2 cellular contexts compared by ENCODE assay signal in the genomic region with DNA sequence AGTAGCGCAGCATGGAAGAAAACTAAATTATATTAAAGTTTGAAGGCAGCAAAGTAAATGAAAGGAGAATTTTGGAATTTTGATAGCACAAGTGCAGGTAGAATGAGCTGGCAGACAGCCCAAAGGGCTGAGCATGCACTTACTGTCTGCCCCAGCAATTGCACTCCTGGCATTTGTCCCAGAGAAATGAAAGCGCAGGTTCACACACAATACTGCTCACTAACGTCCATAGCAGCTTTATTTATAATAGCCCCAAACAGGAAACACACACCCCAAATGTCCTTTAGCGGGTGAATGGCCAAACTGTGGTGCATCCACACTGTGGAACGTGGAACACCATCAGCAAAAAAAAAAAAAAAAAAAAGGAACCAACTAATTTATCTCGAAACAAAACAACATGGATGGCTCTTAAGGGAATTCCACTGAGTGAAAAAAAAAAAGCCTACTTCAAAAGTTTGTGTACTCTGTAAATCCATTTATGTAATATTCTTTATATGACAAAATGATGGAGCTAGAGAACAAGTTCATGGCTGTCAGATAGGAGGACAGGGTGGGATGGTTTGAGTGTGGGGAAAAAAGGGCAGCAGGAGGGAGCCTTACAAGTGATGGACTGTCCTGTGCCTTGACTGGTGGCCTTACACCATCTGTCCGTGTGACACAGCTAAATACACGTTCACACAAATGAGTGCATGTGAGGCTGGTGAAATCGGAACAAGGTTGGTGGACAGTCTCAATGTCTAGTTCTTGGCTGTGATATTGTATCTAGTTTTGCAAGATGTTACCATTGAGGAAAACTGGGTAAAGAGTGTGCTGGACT.
TF ChIP-seq lines count a peak whose summit lies in the region.

No MANE protein-coding gene starts in this region.

TF ChIP-seq in SK-N-SH treated with all-trans-retinoic acid at 6 μM for 48 hours, 23 proteins besides CTCF, POLR2A, EP300 and RAD21 (continued from another document):
- TF ChIP-seq, protein P1, sequence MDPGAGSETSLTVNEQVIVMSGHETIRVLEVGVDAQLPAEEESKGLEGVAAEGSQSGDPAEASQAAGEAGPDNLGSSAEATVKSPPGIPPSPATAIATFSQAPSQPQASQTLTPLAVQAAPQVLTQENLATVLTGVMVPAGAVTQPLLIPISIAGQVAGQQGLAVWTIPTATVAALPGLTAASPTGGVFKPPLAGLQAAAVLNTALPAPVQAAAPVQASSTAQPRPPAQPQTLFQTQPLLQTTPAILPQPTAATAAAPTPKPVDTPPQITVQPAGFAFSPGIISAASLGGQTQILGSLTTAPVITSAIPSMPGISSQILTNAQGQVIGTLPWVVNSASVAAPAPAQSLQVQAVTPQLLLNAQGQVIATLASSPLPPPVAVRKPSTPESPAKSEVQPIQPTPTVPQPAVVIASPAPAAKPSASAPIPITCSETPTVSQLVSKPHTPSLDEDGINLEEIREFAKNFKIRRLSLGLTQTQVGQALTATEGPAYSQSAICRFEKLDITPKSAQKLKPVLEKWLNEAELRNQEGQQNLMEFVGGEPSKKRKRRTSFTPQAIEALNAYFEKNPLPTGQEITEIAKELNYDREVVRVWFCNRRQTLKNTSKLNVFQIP (CRISPR knock-in tag; IDR thresholded peaks at IDR 0.05; ENCODE audit: borderline replicate concordance, low read depth) = no peak
- TF ChIP-seq CSDC2 (CRISPR knock-in tag; IDR thresholded peaks at IDR 0.05) = no peak
- no peak for TF ChIP-seq TOX (CRISPR knock-in tag; IDR thresholded peaks at IDR 0.05; ENCODE audit: borderline replicate concordance)
- TF ChIP-seq BACH2 (CRISPR knock-in tag; IDR thresholded peaks at IDR 0.05; ENCODE audit: borderline replicate concordance) = no peak
TF ChIP-seq in SK-N-SH treated with all-trans-retinoic acid at 6 μM for 48 hours: peak in this region for 1.

TF ChIP-seq in SK-N-SH, 30 proteins besides CTCF, POLR2A, EP300 and RAD21 (continued from another document):
- TF ChIP-seq USF2 (IDR thresholded peaks at IDR 0.05; ENCODE audit: borderline replicate concordance, low read depth, low read length) = no peak
- TF ChIP-seq, protein P2, sequence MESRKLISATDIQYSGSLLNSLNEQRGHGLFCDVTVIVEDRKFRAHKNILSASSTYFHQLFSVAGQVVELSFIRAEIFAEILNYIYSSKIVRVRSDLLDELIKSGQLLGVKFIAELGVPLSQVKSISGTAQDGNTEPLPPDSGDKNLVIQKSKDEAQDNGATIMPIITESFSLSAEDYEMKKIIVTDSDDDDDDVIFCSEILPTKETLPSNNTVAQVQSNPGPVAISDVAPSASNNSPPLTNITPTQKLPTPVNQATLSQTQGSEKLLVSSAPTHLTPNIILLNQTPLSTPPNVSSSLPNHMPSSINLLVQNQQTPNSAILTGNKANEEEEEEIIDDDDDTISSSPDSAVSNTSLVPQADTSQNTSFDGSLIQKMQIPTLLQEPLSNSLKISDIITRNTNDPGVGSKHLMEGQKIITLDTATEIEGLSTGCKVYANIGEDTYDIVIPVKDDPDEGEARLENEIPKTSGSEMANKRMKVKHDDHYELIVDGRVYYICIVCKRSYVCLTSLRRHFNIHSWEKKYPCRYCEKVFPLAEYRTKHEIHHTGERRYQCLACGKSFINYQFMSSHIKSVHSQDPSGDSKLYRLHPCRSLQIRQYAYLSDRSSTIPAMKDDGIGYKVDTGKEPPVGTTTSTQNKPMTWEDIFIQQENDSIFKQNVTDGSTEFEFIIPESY (IDR thresholded peaks at IDR 0.05; ENCODE audit: borderline replicate concordance, low read depth) = no peak
